Comparison of ENCODE assay signal across 26 cellular contexts in the genomic region with DNA sequence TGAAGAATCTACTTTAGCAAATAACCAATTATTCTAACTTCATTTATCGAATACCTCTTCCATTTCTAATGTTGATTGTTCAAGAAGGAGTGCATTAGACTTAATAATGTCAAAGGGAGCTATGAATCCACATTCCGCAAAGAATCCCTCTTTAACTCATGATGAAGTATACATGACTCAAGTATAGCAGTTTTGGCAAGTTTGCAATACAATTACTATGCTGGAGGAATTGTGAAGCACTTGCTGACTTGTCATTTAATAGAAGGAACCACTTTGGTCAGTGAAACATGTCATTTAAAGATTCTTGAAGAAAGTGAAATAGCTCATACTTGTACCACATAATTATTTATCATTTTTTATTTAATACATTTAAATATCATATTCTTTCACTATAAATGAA.
"Had no signal": no experiment of that assay in that cellular context is flagged by ENCODE, and none has a peak within 500 bp of the region (broad histone marks: within the 10 kb centered on the region; RNA-seq: fewer than 3 reads in every experiment).

No MANE protein-coding gene starts in this region.

- H3K9me3 ChIP-seq: body of pancreas, gastroesophageal sphincter, testis, uterus had no signal

- H2AFZ ChIP-seq: neural progenitor cell had no signal

- FAIRE-seq: endometrium had no signal

- H3K4me1 ChIP-seq: body of pancreas, gastroesophageal sphincter, neural progenitor cell, testis, uterus had no signal

- H3K4me3 ChIP-seq: body of pancreas, gastroesophageal sphincter, neural progenitor cell, smooth muscle cell, testis, uterus had no signal

- ATAC-seq: activated CD4-positive, CD25-positive, alpha-beta regulatory T cell treated with anti-CD3 and anti-CD28 coated beads, Interleukin-2, amount 50 U/mL, for 24 hours; activated T-cell treated with anti-CD3 and anti-CD28 coated beads, Interleukin-2, amount 50 U/mL, for 72 hours; body of pancreas; gastroesophageal sphincter; left ventricle myocardium superior; naive thymus-derived CD8-positive, alpha-beta T cell; sciatic nerve; stimulated activated memory B cell treated with anti-CD40 and anti-IgM and Interleukin-4, amounts not matched to agents 10 μg/mL and 1 μg/mL and 100 μg/mL, for 72 hours had no signal

- H3K27me3 ChIP-seq: body of pancreas, gastroesophageal sphincter, neural progenitor cell, testis, uterus had no signal

- H3K27ac ChIP-seq: body of pancreas, gastroesophageal sphincter, neural progenitor cell, testis, uterus, VCaP had no signal

- H3K4me2 ChIP-seq: neural progenitor cell, smooth muscle cell had no signal

- H3K36me3 ChIP-seq: gastroesophageal sphincter, neural progenitor cell, uterus had no signal

- H3K9ac ChIP-seq: neural progenitor cell had no signal

- DNase-seq: activated CD4-positive, alpha-beta memory T cell treated with anti-CD3 and anti-CD28 coated beads, Interleukin-2, amount 10 ng/mL, durations not matched to agents 7 days and 5 days; activated CD4-positive, alpha-beta T cell treated with anti-CD3 and anti-CD28 coated beads, Interleukin-2, amount 10 ng/mL, durations not matched to agents 24 days and 14 days; activated effector memory CD4-positive, alpha-beta T cell treated with Interleukin-2 at 50 U/mL for 16 hours; activated naive CD4-positive, alpha-beta T cell treated with anti-CD3 and anti-CD28 coated beads for 36 hours; activated naive CD8-positive, alpha-beta T cell treated with anti-CD3 and anti-CD28 coated beads, Interleukin-2, amount 10 ng/mL, durations not matched to agents 7 days and 5 days; activated T-cell treated with anti-CD3 and anti-CD28 coated beads, Interleukin-2, amount 50 U/mL, for 72 hours; amniotic stem cell; body of pancreas; effector CD4-positive, alpha-beta T cell; head of caudate nucleus; hypothalamus; left ventricle myocardium superior; mammary epithelial cell; naive thymus-derived CD8-positive, alpha-beta T cell; stimulated activated CD4-positive, alpha-beta T cell treated with anti-CD3 and anti-CD28 coated beads, Interleukin-15, amount 100 ng/mL, for 24 hours; testis; trophoblast cell; uterus had no signal
